28 cellular contexts compared by ENCODE assay signal in the genomic region with DNA sequence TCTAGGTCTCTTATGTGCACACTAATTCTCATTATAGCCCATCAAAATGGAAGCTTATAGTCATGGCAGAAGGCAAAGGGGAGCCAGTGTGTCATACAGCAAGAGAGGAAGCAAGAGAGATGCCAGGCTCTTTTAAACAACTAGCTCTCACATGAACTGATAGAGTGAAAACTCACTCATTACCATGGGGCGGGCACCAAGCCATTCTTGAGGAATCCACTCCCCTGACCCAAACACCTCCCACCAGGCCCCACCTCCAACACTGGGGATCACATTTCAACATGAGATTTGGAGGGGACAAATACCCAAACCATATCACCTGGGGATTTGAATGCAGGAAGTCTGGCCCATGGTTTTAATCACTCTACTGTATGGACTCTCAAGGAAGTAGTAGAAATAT.
"Had no signal": no experiment of that assay in that cellular context is flagged by ENCODE, and none has a peak within 500 bp of the region (broad histone marks: within the 10 kb centered on the region; RNA-seq: fewer than 3 reads in every experiment).

No MANE protein-coding gene starts in this region.

- H3K4me1 ChIP-seq: ascending aorta, breast epithelium, colonic mucosa, foreskin keratinocyte, gastrocnemius medialis, heart left ventricle had no signal

- H3K27ac Mint-ChIP-seq: activated B cell treated with CpG ODN at 0.5 μM for 24 hours; activated CD4-positive, alpha-beta memory T cell treated with anti-CD3 and anti-CD28 coated beads for 36 hours; activated CD4-positive, alpha-beta T cell treated with anti-CD3 and anti-CD28 coated beads, Interleukin-2, amount 10 ng/mL, durations not matched to agents 24 days and 14 days; activated CD8-positive, alpha-beta memory T cell treated with anti-CD3 and anti-CD28 coated beads, Interleukin-2, amount 10 ng/mL, durations not matched to agents 7 days and 5 days; activated CD8-positive, alpha-beta T cell treated with anti-CD3 and anti-CD28 coated beads, Interleukin-2, amount 10 ng/mL, durations not matched to agents 7 days and 5 days; activated naive CD4-positive, alpha-beta T cell treated with anti-CD3 and anti-CD28 coated beads, Interleukin-2, amount 10 ng/mL, durations not matched to agents 7 days and 5 days; activated naive CD4-positive, alpha-beta T cell treated with anti-CD3 and anti-CD28 coated beads, Interleukin-2, amount 50 U/mL, for 72 hours; activated naive CD8-positive, alpha-beta T cell treated with anti-CD3 and anti-CD28 coated beads, Interleukin-2, amount 10 ng/mL, durations not matched to agents 7 days and 5 days; activated T-cell treated with anti-CD3 and anti-CD28 coated beads, Interleukin-2, amount 50 U/mL, for 24 hours; activated T-cell treated with anti-CD3 and anti-CD28 coated beads, Interleukin-2, amount 50 U/mL, for 72 hours; brain had no signal

- H3K4me3 ChIP-seq: ascending aorta, breast epithelium, cardiac muscle cell, colonic mucosa, gastrocnemius medialis, heart left ventricle had no signal

- H3K27me3 Mint-ChIP-seq: activated B cell treated with CpG ODN at 0.5 μM for 24 hours; activated CD4-positive, alpha-beta memory T cell treated with anti-CD3 and anti-CD28 coated beads for 36 hours; activated CD4-positive, alpha-beta T cell treated with anti-CD3 and anti-CD28 coated beads, Interleukin-2, amount 10 ng/mL, durations not matched to agents 24 days and 14 days; activated naive CD4-positive, alpha-beta T cell treated with anti-CD3 and anti-CD28 coated beads, Interleukin-2, amount 10 ng/mL, durations not matched to agents 7 days and 5 days; activated naive CD8-positive, alpha-beta T cell treated with anti-CD3 and anti-CD28 coated beads, Interleukin-2, amount 10 ng/mL, durations not matched to agents 7 days and 5 days; activated T-cell treated with anti-CD3 and anti-CD28 coated beads, Interleukin-2, amount 50 U/mL, for 24 hours; brain had no signal

- H3K9me3 ChIP-seq: breast epithelium, colonic mucosa had no signal

- H3K4me3 Mint-ChIP-seq: activated B cell treated with CpG ODN at 0.5 μM for 24 hours; activated CD4-positive, alpha-beta memory T cell treated with anti-CD3 and anti-CD28 coated beads for 36 hours; activated CD4-positive, alpha-beta T cell treated with anti-CD3 and anti-CD28 coated beads, Interleukin-2, amount 10 ng/mL, durations not matched to agents 24 days and 14 days; activated CD8-positive, alpha-beta memory T cell treated with anti-CD3 and anti-CD28 coated beads, Interleukin-2, amount 10 ng/mL, durations not matched to agents 7 days and 5 days; activated CD8-positive, alpha-beta T cell treated with anti-CD3 and anti-CD28 coated beads, Interleukin-2, amount 10 ng/mL, durations not matched to agents 7 days and 5 days; activated naive CD4-positive, alpha-beta T cell treated with anti-CD3 and anti-CD28 coated beads, Interleukin-2, amount 10 ng/mL, durations not matched to agents 7 days and 5 days; activated naive CD8-positive, alpha-beta T cell treated with anti-CD3 and anti-CD28 coated beads, Interleukin-2, amount 10 ng/mL, durations not matched to agents 7 days and 5 days; activated T-cell treated with anti-CD3 and anti-CD28 coated beads, Interleukin-2, amount 50 U/mL, for 24 hours; activated T-cell treated with anti-CD3 and anti-CD28 coated beads, Interleukin-2, amount 50 U/mL, for 72 hours; brain had no signal

- H3K27me3 ChIP-seq: ascending aorta, breast epithelium, cardiac muscle cell, colonic mucosa, gastrocnemius medialis, heart left ventricle had no signal

- H3K27ac ChIP-seq: ascending aorta, breast epithelium, cardiac muscle cell, colonic mucosa, foreskin keratinocyte, gastrocnemius medialis, heart left ventricle had no signal

- H3K36me3 ChIP-seq: ascending aorta, breast epithelium, cardiac muscle cell, colonic mucosa, gastrocnemius medialis, heart left ventricle had no signal

- H3K4me1 Mint-ChIP-seq: activated CD4-positive, alpha-beta T cell treated with anti-CD3 and anti-CD28 coated beads, Interleukin-2, amount 10 ng/mL, durations not matched to agents 24 days and 14 days; activated CD8-positive, alpha-beta memory T cell treated with anti-CD3 and anti-CD28 coated beads, Interleukin-2, amount 10 ng/mL, durations not matched to agents 7 days and 5 days; activated naive CD4-positive, alpha-beta T cell treated with anti-CD3 and anti-CD28 coated beads, Interleukin-2, amount 10 ng/mL, durations not matched to agents 7 days and 5 days; activated naive CD8-positive, alpha-beta T cell treated with anti-CD3 and anti-CD28 coated beads, Interleukin-2, amount 10 ng/mL, durations not matched to agents 7 days and 5 days had no signal

- DNase-seq: activated B cell treated with CpG ODN at 0.5 μM for 24 hours; activated CD4-positive, alpha-beta memory T cell treated with anti-CD3 and anti-CD28 coated beads for 36 hours; activated CD4-positive, alpha-beta T cell treated with anti-CD3 and anti-CD28 coated beads, Interleukin-2, amount 10 ng/mL, durations not matched to agents 24 days and 14 days; activated CD8-positive, alpha-beta memory T cell treated with anti-CD3 and anti-CD28 coated beads, Interleukin-2, amount 10 ng/mL, durations not matched to agents 7 days and 5 days; activated CD8-positive, alpha-beta memory T cell treated with anti-CD3 and anti-CD28 coated beads, Interleukin-2, amount 50 U/mL, for 4 hours; activated CD8-positive, alpha-beta T cell treated with anti-CD3 and anti-CD28 coated beads, Interleukin-2, amount 10 ng/mL, durations not matched to agents 7 days and 5 days; activated gamma-delta T cell; activated naive CD4-positive, alpha-beta T cell; activated naive CD4-positive, alpha-beta T cell treated with anti-CD3 and anti-CD28 coated beads, Interleukin-2, amount 10 ng/mL, durations not matched to agents 7 days and 5 days; activated naive CD8-positive, alpha-beta T cell treated with anti-CD3 and anti-CD28 coated beads, Interleukin-2, amount 10 ng/mL, durations not matched to agents 7 days and 5 days; activated T-cell treated with anti-CD3 and anti-CD28 coated beads, Interleukin-2, amount 50 U/mL, for 24 hours; activated T-cell treated with anti-CD3 and anti-CD28 coated beads, Interleukin-2, amount 50 U/mL, for 72 hours; central memory CD4-positive, alpha-beta T cell; cerebellar nuclear complex; colonic mucosa; effector CD8-positive, alpha-beta T cell; foreskin keratinocyte; gastrocnemius medialis; glutamatergic neuron; heart left ventricle; T-helper 2 cell had no signal

- ATAC-seq: activated CD4-positive, CD25-positive, alpha-beta regulatory T cell treated with anti-CD3 and anti-CD28 coated beads, Interleukin-2, amount 50 U/mL, for 24 hours; activated CD8-positive, alpha-beta memory T cell treated with anti-CD3 and anti-CD28 coated beads, Interleukin-2, amount 10 ng/mL, durations not matched to agents 7 days and 5 days; activated CD8-positive, alpha-beta T cell treated with anti-CD3 and anti-CD28 coated beads, Interleukin-2, amount 10 ng/mL, durations not matched to agents 7 days and 5 days; activated naive CD4-positive, alpha-beta T cell treated with anti-CD3 and anti-CD28 coated beads, Interleukin-2, amount 50 U/mL, for 72 hours; activated T-cell treated with anti-CD3 and anti-CD28 coated beads, Interleukin-2, amount 50 U/mL, for 72 hours; esophagus mucosa; foreskin keratinocyte; gastrocnemius medialis; heart left ventricle had no signal
